1 cellular context compared by ENCODE assay signal in genomic region chr12:100554608-100555077, GRCh38.
A peak's percentile ranks its signal among the peaks of the same experiment; 100 is the strongest.
TF ChIP-seq lines count a peak whose summit lies in the region.

No MANE protein-coding gene starts in this region.

TF ChIP-seq in HCT116, 20 proteins besides CTCF, POLR2A, EP300 and RAD21 (continued from another document):
- TF ChIP-seq FOSL1 (IDR thresholded peaks at IDR 0.05; ENCODE audit: low read depth) (0 out of 2 replicates have a peak, but pooled peaks have one; percentile 7), ELF1 (IDR thresholded peaks at IDR 0.05; ENCODE audit: borderline replicate concordance, low read depth) (peak; percentile 59), EZH2phosphoT487 (IDR thresholded peaks at IDR 0.05; ENCODE audit: borderline replicate concordance) (no peak)
